ENCODE assay signal across 6 cellular contexts in the genomic region with DNA sequence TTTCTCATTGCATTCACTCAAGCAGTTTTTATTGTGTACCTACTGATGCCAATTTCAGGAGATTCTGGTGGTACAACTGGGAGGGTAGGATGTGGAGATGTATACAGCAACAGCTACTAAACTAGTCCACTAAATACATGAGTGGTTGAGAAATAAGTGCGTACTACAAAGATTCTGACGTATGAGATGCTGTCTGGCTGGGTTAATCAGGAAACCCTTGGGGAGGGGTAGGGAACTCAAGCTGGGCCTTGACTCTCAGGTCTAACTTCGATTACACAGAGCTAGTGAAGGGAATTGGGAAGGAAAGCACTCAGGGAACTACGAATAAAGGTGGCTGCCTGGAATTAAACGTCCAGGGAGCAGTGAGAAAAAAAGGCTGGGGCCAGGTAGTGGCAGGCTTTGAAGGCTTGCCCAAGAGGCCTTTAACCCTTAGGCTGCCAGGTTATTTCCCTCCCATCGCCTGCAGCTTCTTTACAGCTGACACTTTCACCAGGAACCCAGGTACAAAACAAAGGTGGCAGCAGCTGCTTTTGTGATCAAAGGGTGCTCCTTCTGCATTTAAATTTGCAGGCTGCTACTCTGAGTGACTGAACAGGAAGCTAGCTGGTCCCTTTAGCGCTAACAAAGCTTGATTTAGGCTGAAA. TPM values are rescaled to one million over a fixed set of nuclear protein-coding genes. Genes with fewer than 3 reads are reported as not detected.
DNase-seq lines count a peak whose midpoint lies in the region; ATAC-seq, FAIRE-seq and TF ChIP-seq lines count a peak whose summit lies in the region.

No MANE protein-coding gene starts in this region.

- peak overlapping the region; percentile 14 for H3K27ac Mint-ChIP-seq in activated CD4-positive, alpha-beta memory T cell treated with anti-CD3 and anti-CD28 coated beads, Interleukin-2, amount 10 ng/mL, durations not matched to agents 7 days and 5 days

- CTCF ChIA-PET in activated CD4-positive, alpha-beta memory T cell treated with anti-CD3 and anti-CD28 coated beads, Interleukin-2, amount 10 ng/mL, durations not matched to agents 7 days and 5 days (lab: Charles Lee) = interaction anchor here (0.6 to 0.9 kb wide), 2 partner anchors 57 to 106 kb away, joined by 3 read pairs; no protein-coding TSS in a partner anchor

- H3K4me1 ChIP-seq in DND-41 (ENCODE audit: insufficient read depth, low read length) = peaks cover 40% of the 10 kb centered on the region

- POLR2A ChIA-PET in activated CD4-positive, alpha-beta memory T cell treated with anti-CD3 and anti-CD28 coated beads, Interleukin-2, amount 10 ng/mL, durations not matched to agents 7 days and 5 days (lab: Charles Lee) = interaction anchor here (1.0 to 1.5 kb wide), 2 partner anchors 28 kb away, joined by 3 read pairs; no protein-coding TSS in a partner anchor

- peak overlapping the region; percentile 36 for H3K4me3 Mint-ChIP-seq in activated CD4-positive, alpha-beta memory T cell treated with anti-CD3 and anti-CD28 coated beads, Interleukin-2, amount 10 ng/mL, durations not matched to agents 7 days and 5 days

- no peak for DNase-seq in DND-41
- no peak for DNase-seq in activated CD4-positive, alpha-beta memory T cell treated with anti-CD3 and anti-CD28 coated beads, Interleukin-2, amount 10 ng/mL, durations not matched to agents 7 days and 5 days
- no peak for DNase-seq in dedifferentiated amniotic fluid mesenchymal stem cell (ENCODE audit: extremely low spot score)
- no peak for DNase-seq in NCI-H2196 treated with DMSO at 0.1 percent for 48 hours (lab: John Stamatoyannopoulos, UW; ENCODE audit: unreplicated experiment)

- no peak overlapping the region for H2AFZ ChIP-seq in DND-41 (ENCODE audit: low read depth, low read length)

- peaks cover 81% of the 10 kb centered on the region for H3K79me2 ChIP-seq in DND-41 (ENCODE audit: insufficient read depth, low read length)

- peaks cover 12% of the 10 kb centered on the region for H3K27me3 ChIP-seq in DND-41 (ENCODE audit: insufficient read depth, low read length, poor library complexity)

- no peak for TF ChIP-seq CTCF in DND-41 (IDR thresholded peaks at IDR 0.05; ENCODE audit: borderline replicate concordance, extremely low read depth, low read length, poor library complexity, severe bottlenecking)

- H4K20me1 ChIP-seq in DND-41 (ENCODE audit: insufficient read depth, low read length) = peaks cover 70% of the 10 kb centered on the region

- H3K27me3 Mint-ChIP-seq in activated CD4-positive, alpha-beta memory T cell treated with anti-CD3 and anti-CD28 coated beads, Interleukin-2, amount 10 ng/mL, durations not matched to agents 7 days and 5 days = peaks cover 5% of the 10 kb centered on the region

- H3K4me2 ChIP-seq in DND-41 (ENCODE audit: insufficient read depth, low read length) = peak overlapping the region; percentile 92; the same call in 1 of the 2 replicates

- H3K36me3 Mint-ChIP-seq in activated CD4-positive, alpha-beta memory T cell treated with anti-CD3 and anti-CD28 coated beads, Interleukin-2, amount 10 ng/mL, durations not matched to agents 7 days and 5 days (ENCODE audit: low read depth) = peaks cover 20% of the 10 kb centered on the region

- no peaks in the 10 kb centered on the region for H3K9me3 ChIP-seq in DND-41 (ENCODE audit: insufficient read depth, low read length, severe bottlenecking)

- peaks cover 46% of the 10 kb centered on the region for H3K4me1 Mint-ChIP-seq in activated CD4-positive, alpha-beta memory T cell treated with anti-CD3 and anti-CD28 coated beads, Interleukin-2, amount 10 ng/mL, durations not matched to agents 7 days and 5 days

- FAIRE-seq in islet of Langerhans (lab: Jason Lieb, UNC) = peak; percentile 69

- no peak overlapping the region for H3K9ac ChIP-seq in DND-41 (ENCODE audit: low read depth, low read length)

- H3K9me3 Mint-ChIP-seq in activated CD4-positive, alpha-beta memory T cell treated with anti-CD3 and anti-CD28 coated beads, Interleukin-2, amount 10 ng/mL, durations not matched to agents 7 days and 5 days = no peaks in the 10 kb centered on the region

- no peak overlapping the region for H3K27ac ChIP-seq in DND-41 (ENCODE audit: low read length)

- no peak for ATAC-seq in DND-41 (ENCODE audit: insufficient read depth, low read depth)
- no peak for ATAC-seq in HG03135 (IDR thresholded peaks at IDR 0.05; ENCODE audit: unreplicated experiment)

- peaks cover 29% of the 10 kb centered on the region for H3K36me3 ChIP-seq in DND-41 (ENCODE audit: insufficient read depth, low read length)

- no peak overlapping the region for H3K4me3 ChIP-seq in DND-41 (ENCODE audit: low read depth in 1 of 2, low read length in 2 of 2)

RNA-seq across cellular contexts. Expression of gene MMS19, which starts 3.2 kb away (rescaled TPM):
- 10 to 100 TPM; 60.6 to 66.3 TPM for total RNA-seq in activated CD4-positive, alpha-beta memory T cell treated with anti-CD3 and anti-CD28 coated beads, Interleukin-2, amount 10 ng/mL, durations not matched to agents 7 days and 5 days

RNA-seq across cellular contexts. Expression of gene UBTD1, which starts 3.7 kb away (rescaled TPM):
- 1 to 10 TPM; 1.4 to 1.6 TPM for total RNA-seq in activated CD4-positive, alpha-beta memory T cell treated with anti-CD3 and anti-CD28 coated beads, Interleukin-2, amount 10 ng/mL, durations not matched to agents 7 days and 5 days

RNA-seq across cellular contexts. Expression of gene ZDHHC16, which starts 49.0 kb away (rescaled TPM):
- 10 to 100 TPM; 33.9 to 35.7 TPM for total RNA-seq in activated CD4-positive, alpha-beta memory T cell treated with anti-CD3 and anti-CD28 coated beads, Interleukin-2, amount 10 ng/mL, durations not matched to agents 7 days and 5 days

RNA-seq across cellular contexts. Expression of gene EXOSC1, which starts 49.2 kb away (rescaled TPM):
- 10 to 100 TPM; 49.3 to 49.8 TPM for total RNA-seq in activated CD4-positive, alpha-beta memory T cell treated with anti-CD3 and anti-CD28 coated beads, Interleukin-2, amount 10 ng/mL, durations not matched to agents 7 days and 5 days
